ENCODE assay signal across 8 cellular contexts in genomic region chr11:106156290-106156937, GRCh38.
A peak's percentile ranks its signal among the peaks of the same experiment; 100 is the strongest.
DNase-seq lines count a peak whose midpoint lies in the region; ATAC-seq and TF ChIP-seq lines count a peak whose summit lies in the region.

No MANE protein-coding gene starts in this region.

- no peaks in the 10 kb centered on the region for H3K27me3 ChIP-seq in H9 (ENCODE audit: insufficient read depth, low read length)
- H3K27me3 ChIP-seq in lung (ENCODE audit: control insufficient read depth, insufficient read depth) = no peaks in the 10 kb centered on the region
- no peaks in the 10 kb centered on the region for H3K27me3 ChIP-seq in CD8-positive, alpha-beta memory T cell (ENCODE audit: insufficient read depth, low read length, poor library complexity, severe bottlenecking)

- ATAC-seq in lung (ENCODE audit: insufficient read depth, low FRiP score) = no peak
- ATAC-seq in HG02763 (IDR thresholded peaks at IDR 0.05; ENCODE audit: unreplicated experiment) = no peak

- H3K27ac ChIP-seq in H9 (ENCODE audit: insufficient read length, low read depth, low read length) = no peak overlapping the region
- H3K27ac ChIP-seq in lung (ENCODE audit: low read depth in 1 of 2, low read length in 1 of 2) = no peak overlapping the region
- no peak overlapping the region for H3K27ac ChIP-seq in CD8-positive, alpha-beta memory T cell (ENCODE audit: low read depth, low read length)

- H3K4me1 Mint-ChIP-seq in H9 = peaks cover 7 to 11% of the 10 kb centered on the region in 2 experiments; a peak in 3 of 4 replicates
- H3K4me1 Mint-ChIP-seq in MCF 10A (ENCODE audit: insufficient read depth, unreplicated experiment) = peaks cover 13% of the 10 kb centered on the region
- peaks cover 0 to 8% (median 8%) of the 10 kb centered on the region in 3 donors for H3K4me1 Mint-ChIP-seq in CD8-positive, alpha-beta memory T cell

- no peak overlapping the region for H2BK12ac ChIP-seq in H9 (ENCODE audit: insufficient read length, low read depth, low read length)

- no peaks in the 10 kb centered on the region for H3K79me2 ChIP-seq in H9 (ENCODE audit: insufficient read depth, low read length)

- H4K8ac ChIP-seq in H9 (replicated peaks; ENCODE audit: insufficient read length, low read depth, low read length) = no peak overlapping the region

- H3K36me3 ChIP-seq in lung (ENCODE audit: control insufficient read depth in 2 of 2, insufficient read depth in 2 of 2, low read length in 2 of 2) = no peaks in the 10 kb centered on the region
- no peaks in the 10 kb centered on the region for H3K36me3 ChIP-seq in CD8-positive, alpha-beta memory T cell (ENCODE audit: insufficient read depth, low read length)

- H3K36me3 Mint-ChIP-seq in H9 (ENCODE audit: insufficient read depth in 1 of 3, low read depth in 3 of 3) (peaks cover 2 to 5% (median 2%) of the 10 kb centered on the region in 3 experiments; a peak in 4 of 7 replicates), MCF 10A (ENCODE audit: insufficient read depth, unreplicated experiment) (no peaks in the 10 kb centered on the region)
- no peaks in the 10 kb centered on the region for H3K36me3 Mint-ChIP-seq in CD8-positive, alpha-beta memory T cell

- H4K91ac ChIP-seq in H9 (ENCODE audit: insufficient read length, low read depth, low read length) = no peak overlapping the region

- H2BK20ac ChIP-seq in H9 (ENCODE audit: low read depth, low read length, poor library complexity, severe bottlenecking) = no peak overlapping the region

- H3K23ac ChIP-seq in H9 (ENCODE audit: insufficient read length, low read depth, low read length) = no peak overlapping the region

- no CpG with 5 or more reads among the region's 4 CpGs for WGBS in H9 (ENCODE audit: extremely low coverage, insufficient read length, low lambda C conversion rate)
- WGBS in lung, 2 donors = 24 to 25% methylated on average over 4 of the region's 4 CpGs

- no peak overlapping the region for H3K4me2 ChIP-seq in H9 (ENCODE audit: insufficient read depth, insufficient read length, low read length)

- TF ChIP-seq CTCF in H9 (conservative IDR thresholded peaks at IDR 0.05) (peak; percentile 65), MCF 10A (IDR thresholded peaks at IDR 0.05; ENCODE audit: unreplicated experiment) (peak; percentile 62), lung (IDR thresholded peaks at IDR 0.05; ENCODE audit: control extremely low read depth, extremely low read depth) (peak; percentile 8)

- no peak overlapping the region for H3K4ac ChIP-seq in H9 (ENCODE audit: low read depth, low read length)

- H3K27me3 Mint-ChIP-seq in H9 (ENCODE audit: low read depth) = no peaks in the 10 kb centered on the region
- no peaks in the 10 kb centered on the region for H3K27me3 Mint-ChIP-seq in MCF 10A (ENCODE audit: insufficient read depth, unreplicated experiment)
- H3K27me3 Mint-ChIP-seq in CD8-positive, alpha-beta memory T cell = peaks cover 3% of the 10 kb centered on the region in 2 donors

- no peak overlapping the region for H2AFZ ChIP-seq in H9 (ENCODE audit: low read length)

- no peaks in the 10 kb centered on the region for H4K20me1 ChIP-seq in H9 (ENCODE audit: control insufficient read depth, insufficient read depth, insufficient read length)

- H3K18ac ChIP-seq in H9 (ENCODE audit: insufficient read length, low read depth, low read length) = no peak overlapping the region

- no peak overlapping the region for H2BK5ac ChIP-seq in H9 (ENCODE audit: insufficient read length, low read length)

- CTCF ChIA-PET in MCF 10A (lab: Yijun Ruan, JAX) = interaction anchor here (0.6 to 1.7 kb wide), 24 partner anchors 9 to 879 kb away, joined by 3 to 6 read pairs (median 3); no protein-coding TSS in a partner anchor
- CTCF ChIA-PET in CD8-positive, alpha-beta memory T cell (lab: Charles Lee) = no interaction called here

- no peak overlapping the region for H3K4me3 Mint-ChIP-seq in H9
- H3K4me3 Mint-ChIP-seq in MCF 10A (ENCODE audit: unreplicated experiment) = no peak overlapping the region
- no peak overlapping the region for H3K4me3 Mint-ChIP-seq in CD8-positive, alpha-beta memory T cell

- no peak overlapping the region for H2AK5ac ChIP-seq in H9 (ENCODE audit: insufficient read length, low read length)

- H3K23me2 ChIP-seq in H9 (ENCODE audit: insufficient read length, low read depth, low read length, poor library complexity, severe bottlenecking) = no peaks in the 10 kb centered on the region

- no peak overlapping the region for H2BK120ac ChIP-seq in H9 (ENCODE audit: low read depth, low read length, poor library complexity, severe bottlenecking)

- H2BK15ac ChIP-seq in H9 (ENCODE audit: low read depth, low read length) = no peak overlapping the region

- POLR2A ChIA-PET in MCF 10A (lab: Yijun Ruan, JAX) = interaction anchor here (0.6 to 1.0 kb wide), 7 partner anchors 22 to 1301 kb away, joined by 3 to 4 read pairs (median 3); partner anchors contain the start of gene CWF19L2
- POLR2A ChIA-PET in CD8-positive, alpha-beta memory T cell (lab: Charles Lee) = no interaction called here

- H3K4me1 ChIP-seq in H9 (ENCODE audit: insufficient read depth, low read length) (no peaks in the 10 kb centered on the region), lung (ENCODE audit: control insufficient read depth in 2 of 2, insufficient read depth in 2 of 2, low read length in 2 of 2) (no peaks in the 10 kb centered on the region)
- H3K4me1 ChIP-seq in CD8-positive, alpha-beta memory T cell (ENCODE audit: insufficient read depth, low read length) = no peaks in the 10 kb centered on the region

- DNase-seq in NCI-H2171 treated with DMSO at 0.1 percent for 48 hours (lab: John Stamatoyannopoulos, UW) (peak; percentile 16), NCI-H2171 (lab: John Stamatoyannopoulos, UW) (no peak), H9 (no peak), MV-4-11 (lab: John Stamatoyannopoulos, UW) (peak; percentile 34), MCF 10A (ENCODE audit: unreplicated experiment) (peak; percentile 69), lung (ENCODE audit: low spot score) (no peak)
- DNase-seq in CD8-positive, alpha-beta memory T cell = no peak

- H3K9me3 Mint-ChIP-seq in H9 (peaks cover under 1 to 3% of the 10 kb centered on the region in 2 experiments; a peak in 3 of 5 replicates), MCF 10A (ENCODE audit: unreplicated experiment) (peaks cover 5% of the 10 kb centered on the region)
- no peaks in the 10 kb centered on the region for H3K9me3 Mint-ChIP-seq in CD8-positive, alpha-beta memory T cell

- H3K27ac Mint-ChIP-seq in H9 = no peak overlapping the region
- peak overlapping the region; percentile 82 for H3K27ac Mint-ChIP-seq in MCF 10A (ENCODE audit: low read depth, unreplicated experiment)
- no peak overlapping the region for H3K27ac Mint-ChIP-seq in CD8-positive, alpha-beta memory T cell

- no peak overlapping the region for H4K5ac ChIP-seq in H9 (ENCODE audit: insufficient read length, low read depth, low read length)

- no peak overlapping the region for H3T11ph ChIP-seq in H9 (ENCODE audit: low read length)

- BruUV-seq in MCF 10A (replicated peaks; lab: Mats Ljungman, UMichigan) = no TSS peak

- intact Hi-C loops in MCF 10A (cut with micrococcal nuclease) = loop anchor here (1.0 to 10.0 kb wide), 8 partner anchors 69 to 881 kb away; partner anchors contain the start of gene GUCY1A2

- H3K56ac ChIP-seq in H9 (ENCODE audit: insufficient read length, low read depth, low read length) = no peak overlapping the region

- no peak overlapping the region for H3K14ac ChIP-seq in H9 (ENCODE audit: insufficient read depth, low read length)

- H3K9ac ChIP-seq in H9 (ENCODE audit: extremely low read depth, insufficient read length, low read length) = no peak overlapping the region

- H3K4me3 ChIP-seq in lung = no peak overlapping the region
- H3K4me3 ChIP-seq in CD8-positive, alpha-beta memory T cell (ENCODE audit: low read length) = no peak overlapping the region

- H3K79me1 ChIP-seq in H9 (ENCODE audit: insufficient read depth, low read depth, low read length, poor library complexity, severe bottlenecking) = no peaks in the 10 kb centered on the region

- H3K9me3 ChIP-seq in H9 (ENCODE audit: control insufficient read depth, low read depth, low read length) (no peaks in the 10 kb centered on the region), lung (ENCODE audit: control insufficient read depth in 2 of 2, insufficient read depth in 1 of 2, low read length in 1 of 2) (no peaks in the 10 kb centered on the region)
- H3K9me3 ChIP-seq in CD8-positive, alpha-beta memory T cell (ENCODE audit: low read length) = no peaks in the 10 kb centered on the region

Comparison
In these comparisons a context has a peak if more than half of its experiments do, and no peak if none do; other contexts are left out.
1. DNase-seq: peak in NCI-H2171 treated with DMSO at 0.1 percent for 48 hours (single experiment), MV-4-11 (single experiment) and MCF 10A (single experiment); none in NCI-H2171 (single experiment), H9 (single experiment), lung (single experiment) and CD8-positive, alpha-beta memory T cell (0 of 5).
2. CTCF ChIP-seq: peak in every context shown above with its lines; median percentile 65 in H9; 62 in MCF 10A; 8 in lung.